Comparison of ENCODE assay signal across 8 cellular contexts in the genomic region with DNA sequence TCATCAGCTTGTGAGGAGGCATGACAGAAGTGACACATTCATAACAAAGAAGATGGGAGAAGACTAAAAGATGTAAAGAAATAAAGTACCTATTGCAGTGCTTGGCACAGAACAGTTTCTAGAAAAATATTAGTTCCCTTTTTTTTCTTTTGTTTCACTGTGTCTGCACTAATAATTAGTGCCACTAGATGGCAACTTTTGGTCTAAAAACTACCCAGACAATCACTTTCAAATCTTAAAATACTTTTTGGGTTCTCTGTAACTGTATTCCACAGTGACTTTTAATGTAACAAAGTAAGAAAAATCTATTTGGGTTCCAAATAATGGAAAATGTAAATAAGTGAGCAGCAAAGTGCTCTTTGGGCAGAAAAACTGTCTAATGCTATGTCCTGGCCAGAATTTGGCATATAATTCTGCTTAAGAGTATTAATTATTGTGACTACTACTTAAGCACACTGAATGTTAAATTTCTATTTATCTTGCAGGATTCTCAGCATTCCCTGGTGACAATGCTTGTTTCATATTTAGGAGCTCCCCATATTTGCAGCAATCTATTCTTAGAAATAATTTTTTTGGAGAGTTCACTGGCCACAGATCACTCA.
A peak's percentile ranks its signal among the peaks of the same experiment; 100 is the strongest.
DNase-seq lines count a peak whose midpoint lies in the region; ATAC-seq, FAIRE-seq and TF ChIP-seq lines count a peak whose summit lies in the region.

No MANE protein-coding gene starts in this region.

- H3K4me1 ChIP-seq in tibial artery = peaks cover 0 to 4% (median 2%) of the 10 kb centered on the region in 4 donors

- H3K4me3 ChIP-seq in tibial artery = no peak overlapping the region

- H3K27me3 ChIP-seq in tibial artery = no peaks in the 10 kb centered on the region

- CTCF ChIA-PET in activated B cell treated with CpG ODN at 0.5 μM for 24 hours (lab: Charles Lee) = interaction anchor here (1.2 to 1.8 kb wide), 3 partner anchors 176 to 329 kb away, joined by 3 to 9 read pairs (median 4); no protein-coding TSS in a partner anchor
- CTCF ChIA-PET in activated CD4-positive, alpha-beta memory T cell treated with anti-CD3 and anti-CD28 coated beads, Interleukin-2, amount 10 ng/mL, durations not matched to agents 7 days and 5 days (lab: Charles Lee) = interaction anchor here (0.5 to 2.2 kb wide), 7 partner anchors 9 to 179 kb away, joined by 3 to 9 read pairs (median 3); no protein-coding TSS in a partner anchor

- H3K9me3 ChIP-seq in tibial artery = no peaks in the 10 kb centered on the region

- no peaks in the 10 kb centered on the region for H3K36me3 ChIP-seq in tibial artery

- no peak overlapping the region for H3K4me3 Mint-ChIP-seq in activated B cell treated with CpG ODN at 0.5 μM for 24 hours
- no peak overlapping the region for H3K4me3 Mint-ChIP-seq in activated CD4-positive, alpha-beta memory T cell treated with anti-CD3 and anti-CD28 coated beads, Interleukin-2, amount 10 ng/mL, durations not matched to agents 7 days and 5 days

- H3K27ac ChIP-seq in tibial artery = no peak overlapping the region

- POLR2A ChIA-PET in activated B cell treated with CpG ODN at 0.5 μM for 24 hours (lab: Charles Lee) = interaction anchor here (1.2 kb wide), 1 partner anchor 134 kb away, joined by 3 read pairs; a partner anchor contains a TSS
- POLR2A ChIA-PET in activated CD4-positive, alpha-beta memory T cell treated with anti-CD3 and anti-CD28 coated beads, Interleukin-2, amount 10 ng/mL, durations not matched to agents 7 days and 5 days (lab: Charles Lee) = no interaction called here

- H3K4me1 Mint-ChIP-seq in activated B cell treated with CpG ODN at 0.5 μM for 24 hours = peaks cover 4% of the 10 kb centered on the region
- peaks cover 2% of the 10 kb centered on the region for H3K4me1 Mint-ChIP-seq in activated CD4-positive, alpha-beta memory T cell treated with anti-CD3 and anti-CD28 coated beads, Interleukin-2, amount 10 ng/mL, durations not matched to agents 7 days and 5 days

- FAIRE-seq in GM19239 (lab: Jason Lieb, UNC) = peak; percentile 75

- DNase-seq in Caki2 (ENCODE audit: low read depth) = peak; percentile 39
- DNase-seq in GM19239 (ENCODE audit: insufficient read length, low spot score) = no peak
- DNase-seq in Kasumi-1 (lab: John Stamatoyannopoulos, UW) = peak; percentile 87 to 95
- DNase-seq in activated B cell treated with CpG ODN at 0.5 μM for 24 hours = no peak
- peak; percentile 78 for DNase-seq in inferior parietal cortex (ENCODE audit: extremely low spot score)
- DNase-seq in tibial artery = no peak
- no peak for DNase-seq in omental fat pad (ENCODE audit: low spot score)
- no peak for DNase-seq in activated CD4-positive, alpha-beta memory T cell treated with anti-CD3 and anti-CD28 coated beads, Interleukin-2, amount 10 ng/mL, durations not matched to agents 7 days and 5 days

- TF ChIP-seq CTCF in activated B cell treated with CpG ODN at 0.5 μM for 24 hours (IDR thresholded peaks at IDR 0.05) (no peak), tibial artery (IDR thresholded peaks at IDR 0.05) (peak; percentile 68 to 77), omental fat pad (IDR thresholded peaks at IDR 0.05) (no peak)

- in situ Hi-C loops in Caki2 (cut with HindIII; ENCODE audit: low pct_unique_long_range_greater_than_20kb, low sequenced_read_pairs) = no loop called here

- H3K27ac Mint-ChIP-seq in activated B cell treated with CpG ODN at 0.5 μM for 24 hours = peak overlapping the region; percentile 75
- H3K27ac Mint-ChIP-seq in activated CD4-positive, alpha-beta memory T cell treated with anti-CD3 and anti-CD28 coated beads, Interleukin-2, amount 10 ng/mL, durations not matched to agents 7 days and 5 days = no peak overlapping the region

- no peaks in the 10 kb centered on the region for H3K9me3 Mint-ChIP-seq in activated B cell treated with CpG ODN at 0.5 μM for 24 hours
- H3K9me3 Mint-ChIP-seq in activated CD4-positive, alpha-beta memory T cell treated with anti-CD3 and anti-CD28 coated beads, Interleukin-2, amount 10 ng/mL, durations not matched to agents 7 days and 5 days = no peaks in the 10 kb centered on the region

- intact Hi-C loops in activated B cell treated with CpG ODN at 0.5 μM for 24 hours (cut with micrococcal nuclease) (loop anchor here (1.0 to 10.0 kb wide), 7 partner anchors 65 to 817 kb away; a partner anchor contains a TSS), tibial artery (cut with DNase I; ENCODE audit: low total_unique reads) (loop anchor here (10.0 kb wide), 1 partner anchor 174 kb away; no protein-coding TSS in a partner anchor)

- peak; percentile 75 for ATAC-seq in activated B cell treated with CpG ODN at 0.5 μM for 24 hours (ENCODE audit: low read depth)
- no peak for ATAC-seq in omental fat pad (ENCODE audit: low FRiP score)

- H3K27me3 Mint-ChIP-seq in activated B cell treated with CpG ODN at 0.5 μM for 24 hours = peaks cover 6% of the 10 kb centered on the region
- H3K27me3 Mint-ChIP-seq in activated CD4-positive, alpha-beta memory T cell treated with anti-CD3 and anti-CD28 coated beads, Interleukin-2, amount 10 ng/mL, durations not matched to agents 7 days and 5 days = peaks cover 2% of the 10 kb centered on the region

- H3K36me3 Mint-ChIP-seq in activated B cell treated with CpG ODN at 0.5 μM for 24 hours (ENCODE audit: low read depth) = no peaks in the 10 kb centered on the region
- no peaks in the 10 kb centered on the region for H3K36me3 Mint-ChIP-seq in activated CD4-positive, alpha-beta memory T cell treated with anti-CD3 and anti-CD28 coated beads, Interleukin-2, amount 10 ng/mL, durations not matched to agents 7 days and 5 days (ENCODE audit: low read depth)

Comparison
In these comparisons a context has a peak if more than half of its experiments do, and no peak if none do; other contexts are left out.
1. DNase-seq: peak in Caki2 (single experiment), Kasumi-1 (2 of 2) and inferior parietal cortex (single experiment); none in GM19239 (single experiment), activated B cell treated with CpG ODN at 0.5 μM for 24 hours (single experiment), tibial artery (0 of 2), omental fat pad (single experiment) and activated CD4-positive, alpha-beta memory T cell treated with anti-CD3 and anti-CD28 coated beads, Interleukin-2, amount 10 ng/mL, durations not matched to agents 7 days and 5 days (single experiment).
2. CTCF ChIP-seq: peak in tibial artery (2 of 2); none in activated B cell treated with CpG ODN at 0.5 μM for 24 hours (single experiment) and omental fat pad (0 of 3).